Comparison of ENCODE assay signal across 1 cellular context in genomic region chr9:111965566-111966019, GRCh38.
TF ChIP-seq lines count a peak whose summit lies in the region.

No MANE protein-coding gene starts in this region.

TF ChIP-seq in A549, 52 proteins besides CTCF, POLR2A, EP300 and RAD21 (continued from another document):
- TF ChIP-seq, protein P1, sequence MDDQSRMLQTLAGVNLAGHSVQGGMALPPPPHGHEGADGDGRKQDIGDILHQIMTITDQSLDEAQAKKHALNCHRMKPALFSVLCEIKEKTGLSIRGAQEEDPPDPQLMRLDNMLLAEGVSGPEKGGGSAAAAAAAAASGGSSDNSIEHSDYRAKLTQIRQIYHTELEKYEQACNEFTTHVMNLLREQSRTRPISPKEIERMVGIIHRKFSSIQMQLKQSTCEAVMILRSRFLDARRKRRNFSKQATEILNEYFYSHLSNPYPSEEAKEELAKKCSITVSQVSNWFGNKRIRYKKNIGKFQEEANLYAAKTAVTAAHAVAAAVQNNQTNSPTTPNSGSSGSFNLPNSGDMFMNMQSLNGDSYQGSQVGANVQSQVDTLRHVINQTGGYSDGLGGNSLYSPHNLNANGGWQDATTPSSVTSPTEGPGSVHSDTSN (IDR thresholded peaks at IDR 0.05): no peak
- TF ChIP-seq ESRRA (IDR thresholded peaks at IDR 0.05; ENCODE audit: borderline replicate concordance, low read length) (no peak), NFE2L2 (conservative IDR thresholded peaks at IDR 0.05; ENCODE audit: low read length) (no peak), NPAS2 (CRISPR knock-in tag; IDR thresholded peaks at IDR 0.05; ENCODE audit: borderline replicate concordance) (no peak), EHF (CRISPR knock-in tag; IDR thresholded peaks at IDR 0.05) (no peak), ZC3H11A (IDR thresholded peaks at IDR 0.05) (no peak), JUN (IDR thresholded peaks at IDR 0.05) (peak; percentile 53 to 81; a peak in 2 of 5 replicates), BHLHE40 (IDR thresholded peaks at IDR 0.05; ENCODE audit: low read depth, low read length) (no peak), RFX5 (IDR thresholded peaks at IDR 0.05) (no peak), RCOR1 (IDR thresholded peaks at IDR 0.05; ENCODE audit: low read depth, low read length) (no peak), NR3C1 (IDR thresholded peaks at IDR 0.05) (no peak), HOXA7 (CRISPR knock-in tag; IDR thresholded peaks at IDR 0.05) (no peak), HDAC2 (IDR thresholded peaks at IDR 0.05) (no peak), EHMT2 (IDR thresholded peaks at IDR 0.05; ENCODE audit: low read depth) (no peak), HMGXB4 (CRISPR knock-in tag; IDR thresholded peaks at IDR 0.05; ENCODE audit: borderline replicate concordance) (no peak), SREBF2 (IDR thresholded peaks at IDR 0.05) (no peak), SMC3 (IDR thresholded peaks at IDR 0.05) (peak; percentile 22; the same call in 2 of the 3 replicates), TP53 (CRISPR knock-in tag; IDR thresholded peaks at IDR 0.05) (no peak), CBX2 (IDR thresholded peaks at IDR 0.05; ENCODE audit: borderline replicate concordance, low read depth) (no peak), HOXB5 (CRISPR knock-in tag; IDR thresholded peaks at IDR 0.05) (no peak), CEBPB (IDR thresholded peaks at IDR 0.05) (peak; percentile 28 to 86; a peak in 3 of 4 replicates), ATOH8 (CRISPR knock-in tag; IDR thresholded peaks at IDR 0.05; ENCODE audit: low read depth) (peak; percentile 15; the same call in 1 of the 2 replicates), JUNB (IDR thresholded peaks at IDR 0.05) (peak; percentile 89), TFCP2L1 (CRISPR knock-in tag; IDR thresholded peaks at IDR 0.05) (no peak), ZNF302 (CRISPR knock-in tag; IDR thresholded peaks at IDR 0.05) (no peak), RNF2 (IDR thresholded peaks at IDR 0.05; ENCODE audit: borderline replicate concordance, low read depth) (no peak), FOSL2 (IDR thresholded peaks at IDR 0.05) (peak; percentile 80), FOSL2 (CRISPR knock-in tag; IDR thresholded peaks at IDR 0.05) (peak; percentile 96), HES2 (IDR thresholded peaks at IDR 0.05) (no peak), GATA3 (IDR thresholded peaks at IDR 0.05; ENCODE audit: borderline replicate concordance) (peak; percentile 84; the same call in 1 of the 2 replicates), FOXS1 (CRISPR knock-in tag; IDR thresholded peaks at IDR 0.05) (no peak), CBX8 (IDR thresholded peaks at IDR 0.05) (no peak), CHD4 (IDR thresholded peaks at IDR 0.05; ENCODE audit: borderline replicate concordance) (no peak), MAZ (IDR thresholded peaks at IDR 0.05; ENCODE audit: borderline replicate concordance, low read depth, low read length) (no peak), E2F6 (IDR thresholded peaks at IDR 0.05; ENCODE audit: borderline replicate concordance, low read depth) (no peak), HOXB13 (CRISPR knock-in tag; IDR thresholded peaks at IDR 0.05; ENCODE audit: low read depth) (no peak), ZFP36 (IDR thresholded peaks at IDR 0.05; ENCODE audit: borderline replicate concordance, partially characterized antibody) (no peak), HEYL (CRISPR knock-in tag; IDR thresholded peaks at IDR 0.05) (no peak), KDM5A (IDR thresholded peaks at IDR 0.05) (no peak), USF2 (IDR thresholded peaks at IDR 0.05) (peak; percentile 72), FOSB (CRISPR knock-in tag; IDR thresholded peaks at IDR 0.05) (no peak), ZSCAN20 (CRISPR knock-in tag; IDR thresholded peaks at IDR 0.05) (no peak), RARB (CRISPR knock-in tag; IDR thresholded peaks at IDR 0.05) (no peak), KDM1A (IDR thresholded peaks at IDR 0.05; ENCODE audit: low read depth) (no peak), CHD2 (IDR thresholded peaks at IDR 0.05; ENCODE audit: low read length, partially characterized antibody) (no peak), PHF8 (IDR thresholded peaks at IDR 0.05; ENCODE audit: borderline replicate concordance, low read depth) (no peak), MAFK (IDR thresholded peaks at IDR 0.05; ENCODE audit: partially characterized antibody) (no peak)
- TF ChIP-seq, protein P2, sequence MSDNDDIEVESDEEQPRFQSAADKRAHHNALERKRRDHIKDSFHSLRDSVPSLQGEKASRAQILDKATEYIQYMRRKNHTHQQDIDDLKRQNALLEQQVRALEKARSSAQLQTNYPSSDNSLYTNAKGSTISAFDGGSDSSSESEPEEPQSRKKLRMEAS (IDR thresholded peaks at IDR 0.05): peak; percentile 82
- TF ChIP-seq, protein P3, sequence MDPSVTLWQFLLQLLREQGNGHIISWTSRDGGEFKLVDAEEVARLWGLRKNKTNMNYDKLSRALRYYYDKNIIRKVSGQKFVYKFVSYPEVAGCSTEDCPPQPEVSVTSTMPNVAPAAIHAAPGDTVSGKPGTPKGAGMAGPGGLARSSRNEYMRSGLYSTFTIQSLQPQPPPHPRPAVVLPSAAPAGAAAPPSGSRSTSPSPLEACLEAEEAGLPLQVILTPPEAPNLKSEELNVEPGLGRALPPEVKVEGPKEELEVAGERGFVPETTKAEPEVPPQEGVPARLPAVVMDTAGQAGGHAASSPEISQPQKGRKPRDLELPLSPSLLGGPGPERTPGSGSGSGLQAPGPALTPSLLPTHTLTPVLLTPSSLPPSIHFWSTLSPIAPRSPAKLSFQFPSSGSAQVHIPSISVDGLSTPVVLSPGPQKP (IDR thresholded peaks at IDR 0.05; ENCODE audit: low read depth, low read length): no peak
- TF ChIP-seq, protein P4, sequence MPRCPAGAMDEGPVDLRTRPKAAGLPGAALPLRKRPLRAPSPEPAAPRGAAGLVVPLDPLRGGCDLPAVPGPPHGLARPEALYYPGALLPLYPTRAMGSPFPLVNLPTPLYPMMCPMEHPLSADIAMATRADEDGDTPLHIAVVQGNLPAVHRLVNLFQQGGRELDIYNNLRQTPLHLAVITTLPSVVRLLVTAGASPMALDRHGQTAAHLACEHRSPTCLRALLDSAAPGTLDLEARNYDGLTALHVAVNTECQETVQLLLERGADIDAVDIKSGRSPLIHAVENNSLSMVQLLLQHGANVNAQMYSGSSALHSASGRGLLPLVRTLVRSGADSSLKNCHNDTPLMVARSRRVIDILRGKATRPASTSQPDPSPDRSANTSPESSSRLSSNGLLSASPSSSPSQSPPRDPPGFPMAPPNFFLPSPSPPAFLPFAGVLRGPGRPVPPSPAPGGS (IDR thresholded peaks at IDR 0.05): peak; percentile 63; the same call in 1 of the 3 replicates
